Comparison of ENCODE assay signal across 12 cellular contexts in genomic region chr7:150376560-150376959, GRCh38. TPM values are rescaled to one million over a fixed set of nuclear protein-coding genes. Genes with fewer than 3 reads are reported as not detected.
A peak's percentile ranks its signal among the peaks of the same experiment; 100 is the strongest.
DNase-seq lines count a peak whose midpoint lies in the region; ATAC-seq, FAIRE-seq and TF ChIP-seq lines count a peak whose summit lies in the region.
"Had no signal": no experiment of that assay in that cellular context is flagged by ENCODE, and none has a peak within 500 bp of the region (broad histone marks: within the 10 kb centered on the region; RNA-seq: fewer than 3 reads in every experiment).

No MANE protein-coding gene starts in this region.

- H3K79me2 ChIP-seq in GM12878 (ENCODE audit: control insufficient read depth, insufficient read depth, low read length): peaks cover 56% of the 10 kb centered on the region

- no peaks in the 10 kb centered on the region for H3K9me3 ChIP-seq in GM12878 (replicated peaks; ENCODE audit: control insufficient read depth, insufficient read depth, low read length)
- H3K9me3 ChIP-seq: adrenal gland had no signal

- intact Hi-C loops in GM12878 (cut with micrococcal nuclease; ENCODE audit: unreplicated experiment): loop anchor here (5.0 kb wide), 1 partner anchor 291 kb away; no protein-coding TSS in a partner anchor

- H3K27ac Mint-ChIP-seq in nephron progenitor cell: peak overlapping the region; percentile 73

- POLR2A ChIA-PET in GM12878 (lab: Charles Lee): interaction anchor here (1.0 to 6.2 kb wide), 8 partner anchors 7 to 57 kb away, joined by 3 to 89 read pairs (median 6); partner anchors contain the start of gene REPIN1

- TF ChIP-seq POLR2A in GM19099 (IDR thresholded peaks at IDR 0.05; ENCODE audit: extremely low read depth, insufficient read length, low read depth): peak; percentile 39
- TF ChIP-seq POLR2A in GM12878 (IDR thresholded peaks at IDR 0.05; ENCODE audit: low read depth, low read length): peak; percentile 15; the same call in 1 of the 2 replicates

- no peak for FAIRE-seq in GM12878 (lab: Jason Lieb, UNC)

- H3K27ac ChIP-seq in GM12878 (ENCODE audit: control insufficient read depth, insufficient read depth): peak overlapping the region; percentile 97

- H3K4me3 ChIP-seq in GM12878: no peak overlapping the region
- H3K4me3 ChIP-seq: adrenal gland had no signal

- peaks cover 58% of the 10 kb centered on the region for H3K4me1 ChIP-seq in GM12878 (ENCODE audit: control insufficient read depth, insufficient read depth, low read length)

- no peak overlapping the region for H3K4me3 Mint-ChIP-seq in nephron progenitor cell

- H3K27me3 ChIP-seq in GM12878 (replicated peaks in 1 of 2; ENCODE audit: control insufficient read depth in 2 of 2, insufficient read depth in 2 of 2, low read length in 1 of 2): no peaks in the 10 kb centered on the region
- H3K27me3 ChIP-seq: adrenal gland had no signal

- SMC1A ChIA-PET in GM12878 (lab: Charles Lee; ENCODE audit: uncharacterized antibody, unreplicated experiment): interaction anchor here (0.8 to 3.0 kb wide), 10 partner anchors 9 to 57 kb away, joined by 3 to 41 read pairs (median 12); partner anchors contain the start of gene REPIN1

- BruUV-seq in GM12878 (replicated peaks; lab: Mats Ljungman, UMichigan): no TSS peak

- peak overlapping the region; percentile 60 for H3K4me2 ChIP-seq in GM12878 (ENCODE audit: control insufficient read depth, insufficient read depth)

- no peaks in the 10 kb centered on the region; the same call in 1 of the 2 replicates for H4K20me1 ChIP-seq in GM12878 (ENCODE audit: control insufficient read depth, insufficient read depth)

- H3K36me3 Mint-ChIP-seq in nephron progenitor cell (ENCODE audit: low read depth): peaks cover 25% of the 10 kb centered on the region

- DNase-seq in CD1c-positive myeloid dendritic cell (ENCODE audit: extremely low spot score): peak; percentile 27
- no peak for DNase-seq in GM12878 (ENCODE audit: low read depth, low spot score)
- no peak for DNase-seq in nephron progenitor cell
- DNase-seq in NCI-H1105 treated with DMSO at 0.1 percent for 48 hours (lab: John Stamatoyannopoulos, UW): no peak
- DNase-seq in stimulated activated naive CD4-positive, alpha-beta T cell treated with Interleukin-2 at 50 U/mL for 16 hours (lab: John Stamatoyannopoulos, UW): no peak
- DNase-seq: DMS 273 treated with DMSO at 0.1 percent for 48 hours, NCI-H146 had no signal

- TF ChIP-seq CTCF in GM12878 (IDR thresholded peaks at IDR 0.05 in 2 of 3, conservative IDR thresholded peaks at IDR 0.05 in 1 of 3; ENCODE audit: control insufficient read depth in 2 of 3, extremely low read depth in 1 of 3, insufficient read depth in 1 of 3, low read depth in 3 of 3, low read length in 3 of 3): no peak
- TF ChIP-seq CTCF in nephron progenitor cell (IDR thresholded peaks at IDR 0.05): no peak

- RAD21 ChIA-PET in GM12878 (lab: Charles Lee; ENCODE audit: unreplicated experiment): interaction anchor here (1.1 to 2.2 kb wide), 7 partner anchors 8 to 309 kb away, joined by 3 to 45 read pairs (median 7); partner anchors contain the start of genes GIMAP2 and REPIN1

- WGBS in GM12878 (ENCODE audit: insufficient coverage, insufficient replicate concordance, low lambda C conversion rate, missing lambda C conversion rate): 59% methylated on average over 6 of the region's 6 CpGs

- in situ Hi-C loops in GM12878 (cut with MboI): no loop called here

- H3K4me1 Mint-ChIP-seq in nephron progenitor cell: peaks cover 72% of the 10 kb centered on the region

- H2AFZ ChIP-seq in GM12878 (ENCODE audit: control insufficient read depth, low read depth, low read length): no peak overlapping the region

- H3K27me3 Mint-ChIP-seq in nephron progenitor cell (ENCODE audit: low read depth, poor library complexity): peaks cover 8% of the 10 kb centered on the region

- peaks cover 6 to 12% of the 10 kb centered on the region in 2 experiments; a peak in 2 of 4 replicates for H3K36me3 ChIP-seq in GM12878 (ENCODE audit: control insufficient read depth in 2 of 2, insufficient read depth in 2 of 2, low read length in 1 of 2)

- no peak for TF ChIP-seq RAD21 in GM12878 (IDR thresholded peaks at IDR 0.05; ENCODE audit: insufficient read depth, low read depth, low read length)

- H3K9ac ChIP-seq in GM12878 (ENCODE audit: control insufficient read depth, insufficient read depth, low read length): peak overlapping the region; percentile 11; the same call in 1 of the 2 replicates

- no peak for ATAC-seq in GM12878
- no peak for ATAC-seq in HG03432 (IDR thresholded peaks at IDR 0.05; ENCODE audit: unreplicated experiment)
- no peak for ATAC-seq in GM21447 (IDR thresholded peaks at IDR 0.05; ENCODE audit: unreplicated experiment)

- no peaks in the 10 kb centered on the region for H3K9me3 Mint-ChIP-seq in nephron progenitor cell

- no peak for TF ChIP-seq EP300 in GM12878 (IDR thresholded peaks at IDR 0.05; ENCODE audit: borderline replicate concordance in 1 of 2, control insufficient read depth in 1 of 2, low read depth in 2 of 2, low read length in 2 of 2)

- CTCF ChIA-PET in GM12878 (lab: Yijun Ruan, JAX): interaction anchor here (1.9 to 2.2 kb wide), 3 partner anchors 16 to 29 kb away, joined by 5 to 18 read pairs (median 13); a partner anchor contains a TSS

RNA-seq across cellular contexts. Expression of gene ZNF775, which starts 2.6 kb away (rescaled TPM):
- total RNA-seq in GM12878 (2013; cell fraction: nucleolus; rRNA removed): 7.9 and 10.6 TPM in 2 replicates
- 7.2 and 11.0 TPM in 2 replicates for total RNA-seq in GM12878 (2014; rRNA removed)
- 2.3 and 2.8 TPM in 2 replicates for total RNA-seq in GM12878 (2014; rRNA removed; fragmentation: Illumina TruSeq; extraction: Trizol)
- total RNA-seq in GM12878 (2021): 12.1 and 14.3 TPM in 2 replicates
- 1.1 TPM for polyA plus RNA-seq in GM12878 (2011; ENCODE audit: low read depth)
- 1.8 and 3.6 TPM in 2 replicates for polyA plus RNA-seq in GM12878 (2011; rRNA removed)
- polyA plus RNA-seq in GM12878 (2011; cell fraction: cytosol; rRNA removed): 3.6 and 8.5 TPM in 2 replicates
- 9.0 and 11.2 TPM in 2 replicates for polyA plus RNA-seq in GM12878 (2011; cell fraction: nucleus; rRNA removed)
- polyA plus RNA-seq in GM12878 (2012): 5.9 and 7.2 TPM in 2 replicates
- 0.32 and 0.71 TPM in 2 replicates for polyA plus RNA-seq in GM12878 (2014; fragmentation: Illumina TruSeq; extraction: Trizol)
- polyA plus RNA-seq in GM12878 (2014; fragmentation: Nextera tagmentation; extraction: Ambion mirVana): under 1 TPM; 0.05 to 0.46 TPM
- 9.7 and 11.8 TPM in 2 replicates for polyA plus RNA-seq in GM12878 (2014; rRNA removed)
- 1 to 10 TPM in 1 of 2 experiments, under 1 TPM in 1; 0.62 to 1.4 TPM for polyA plus RNA-seq in GM12878 (2016; fragmentation: Nextera tagmentation; extraction: Ambion mirVana)
- 1.1 and 3.0 TPM in 2 replicates for polyA minus RNA-seq in GM12878 (2011; rRNA and poly(A)+ RNA removed)
- polyA minus RNA-seq in GM12878 (2011; cell fraction: cytosol; rRNA and poly(A)+ RNA removed): 3.5 and 5.1 TPM in 2 replicates
- polyA minus RNA-seq in GM12878 (2011; cell fraction: nucleus; rRNA and poly(A)+ RNA removed): 2.3 and 4.7 TPM in 2 replicates

RNA-seq across cellular contexts. Expression of gene REPIN1, which starts 7.9 kb away (rescaled TPM):
- 152 and 192 TPM in 2 replicates for total RNA-seq in GM12878 (2013; cell fraction: nucleolus; rRNA removed)
- total RNA-seq in GM12878 (2014; rRNA removed) (111 and 122 TPM in 2 replicates), GM12878 (2014; rRNA removed; fragmentation: Illumina TruSeq; extraction: Trizol) (32.1 and 38.7 TPM in 2 replicates), GM12878 (2021) (161 and 172 TPM in 2 replicates)
- 43.7 TPM for polyA plus RNA-seq in GM12878 (2011; ENCODE audit: low read depth)
- polyA plus RNA-seq in GM12878 (2011; rRNA removed) (56.3 and 88.0 TPM in 2 replicates), GM12878 (2014; fragmentation: Illumina TruSeq; extraction: Trizol) (22.3 and 47.3 TPM in 2 replicates), GM12878 (2014; fragmentation: Nextera tagmentation; extraction: Ambion mirVana) (10 to 100 TPM in 1 of 2 experiments, 1 to 10 TPM in 1; 5.1 to 12.6 TPM), GM12878 (2014; rRNA removed) (139 and 159 TPM in 2 replicates), GM12878 (2016; fragmentation: Nextera tagmentation; extraction: Ambion mirVana) (10 to 100 TPM; 66.4 to 87.4 TPM)
- polyA plus RNA-seq in GM12878 (2011; cell fraction: cytosol; rRNA removed): 135 and 158 TPM in 2 replicates
- polyA plus RNA-seq in GM12878 (2011; cell fraction: nucleus; rRNA removed): 309 and 343 TPM in 2 replicates
- 96.5 and 107 TPM in 2 replicates for polyA plus RNA-seq in GM12878 (2012)
- 40.9 and 86.3 TPM in 2 replicates for polyA minus RNA-seq in GM12878 (2011; rRNA and poly(A)+ RNA removed)
- polyA minus RNA-seq in GM12878 (2011; cell fraction: cytosol; rRNA and poly(A)+ RNA removed): 35.8 and 41.2 TPM in 2 replicates
- polyA minus RNA-seq in GM12878 (2011; cell fraction: nucleus; rRNA and poly(A)+ RNA removed): 59.8 and 89.9 TPM in 2 replicates

RNA-seq across cellular contexts. Expression of gene RARRES2, which starts 35.1 kb away (rescaled TPM):
- not detected in 2 replicates for total RNA-seq in GM12878 (2013; cell fraction: nucleolus; rRNA removed)
- 0.23 and 0.33 TPM in 2 replicates for total RNA-seq in GM12878 (2014; rRNA removed)
- total RNA-seq in GM12878 (2014; rRNA removed; fragmentation: Illumina TruSeq; extraction: Trizol): not detected in 2 replicates
- 0.96 and 2.2 TPM in 2 replicates for total RNA-seq in GM12878 (2021)
- 1.8 TPM for polyA plus RNA-seq in GM12878 (2011; ENCODE audit: low read depth)
- not detected in 2 replicates for polyA plus RNA-seq in GM12878 (2011; rRNA removed)
- polyA plus RNA-seq in GM12878 (2011; cell fraction: cytosol; rRNA removed): not detected in 2 replicates
- not detected in 2 replicates for polyA plus RNA-seq in GM12878 (2011; cell fraction: nucleus; rRNA removed)
- 1.9 and 2.2 TPM in 2 replicates for polyA plus RNA-seq in GM12878 (2012)
- polyA plus RNA-seq in GM12878 (2014; fragmentation: Illumina TruSeq; extraction: Trizol): 0.29 TPM in 1 of 2 replicates, not detected in the other
- under 1 TPM in 1 of 2 experiments, not detected in 1; 0.13 TPM for polyA plus RNA-seq in GM12878 (2014; fragmentation: Nextera tagmentation; extraction: Ambion mirVana)
- polyA plus RNA-seq in GM12878 (2014; rRNA removed): 0.18 and 0.41 TPM in 2 replicates
- under 1 TPM; 0.40 to 1.00 TPM for polyA plus RNA-seq in GM12878 (2016; fragmentation: Nextera tagmentation; extraction: Ambion mirVana)
- polyA minus RNA-seq in GM12878 (2011; rRNA and poly(A)+ RNA removed): not detected in 2 replicates
- polyA minus RNA-seq in GM12878 (2011; cell fraction: cytosol; rRNA and poly(A)+ RNA removed): not detected in 2 replicates
- not detected in 2 replicates for polyA minus RNA-seq in GM12878 (2011; cell fraction: nucleus; rRNA and poly(A)+ RNA removed)
- total RNA-seq: mononuclear cell had no signal

RNA-seq across cellular contexts. Expression of gene ACTR3C, which starts 53.2 kb away (rescaled TPM):
- total RNA-seq in GM12878 (2013; cell fraction: nucleolus; rRNA removed): 55.8 and 61.6 TPM in 2 replicates
- 8.6 and 8.9 TPM in 2 replicates for total RNA-seq in GM12878 (2014; rRNA removed)
- 6.1 and 6.3 TPM in 2 replicates for total RNA-seq in GM12878 (2014; rRNA removed; fragmentation: Illumina TruSeq; extraction: Trizol)
- total RNA-seq in GM12878 (2021): 3.5 and 6.5 TPM in 2 replicates
- polyA plus RNA-seq in GM12878 (2011; ENCODE audit: low read depth): 2.2 TPM
- polyA plus RNA-seq in GM12878 (2011; rRNA removed): 7.4 and 8.6 TPM in 2 replicates
- polyA plus RNA-seq in GM12878 (2011; cell fraction: cytosol; rRNA removed): 3.3 and 4.1 TPM in 2 replicates
- polyA plus RNA-seq in GM12878 (2011; cell fraction: nucleus; rRNA removed): 11.1 and 14.7 TPM in 2 replicates
- polyA plus RNA-seq in GM12878 (2012): 1.7 and 2.2 TPM in 2 replicates
- 3.3 and 3.4 TPM in 2 replicates for polyA plus RNA-seq in GM12878 (2014; fragmentation: Illumina TruSeq; extraction: Trizol)
- polyA plus RNA-seq in GM12878 (2014; fragmentation: Nextera tagmentation; extraction: Ambion mirVana): 1 to 10 TPM; 2.0 to 2.7 TPM
- 5.3 and 5.6 TPM in 2 replicates for polyA plus RNA-seq in GM12878 (2014; rRNA removed)
- 10 to 100 TPM in 1 of 2 experiments, 1 to 10 TPM in 1; 6.6 to 10.2 TPM for polyA plus RNA-seq in GM12878 (2016; fragmentation: Nextera tagmentation; extraction: Ambion mirVana)
- polyA minus RNA-seq in GM12878 (2011; rRNA and poly(A)+ RNA removed): 21.7 and 27.0 TPM in 2 replicates
- 8.3 and 8.6 TPM in 2 replicates for polyA minus RNA-seq in GM12878 (2011; cell fraction: cytosol; rRNA and poly(A)+ RNA removed)
- polyA minus RNA-seq in GM12878 (2011; cell fraction: nucleus; rRNA and poly(A)+ RNA removed): 69.0 and 127 TPM in 2 replicates

RNA-seq across cellular contexts. Expression of gene LRRC61, which starts 53.4 kb away (rescaled TPM):
- 16.2 and 18.9 TPM in 2 replicates for total RNA-seq in GM12878 (2013; cell fraction: nucleolus; rRNA removed)
- total RNA-seq in GM12878 (2014; rRNA removed): 26.9 and 32.6 TPM in 2 replicates
- total RNA-seq in GM12878 (2014; rRNA removed; fragmentation: Illumina TruSeq; extraction: Trizol): 6.9 and 9.2 TPM in 2 replicates
- 28.9 and 31.1 TPM in 2 replicates for total RNA-seq in GM12878 (2021)
- 6.5 TPM for polyA plus RNA-seq in GM12878 (2011; ENCODE audit: low read depth)
- 9.6 and 16.3 TPM in 2 replicates for polyA plus RNA-seq in GM12878 (2011; rRNA removed)
- polyA plus RNA-seq in GM12878 (2011; cell fraction: cytosol; rRNA removed): 34.0 and 39.8 TPM in 2 replicates
- polyA plus RNA-seq in GM12878 (2011; cell fraction: nucleus; rRNA removed): 16.1 and 23.6 TPM in 2 replicates
- 14.1 and 17.4 TPM in 2 replicates for polyA plus RNA-seq in GM12878 (2012)
- 3.6 and 5.9 TPM in 2 replicates for polyA plus RNA-seq in GM12878 (2014; fragmentation: Illumina TruSeq; extraction: Trizol)
- polyA plus RNA-seq in GM12878 (2014; fragmentation: Nextera tagmentation; extraction: Ambion mirVana): 1 to 10 TPM; 1.4 to 2.5 TPM
- 27.3 and 32.4 TPM in 2 replicates for polyA plus RNA-seq in GM12878 (2014; rRNA removed)
- 10 to 100 TPM; 44.9 to 54.2 TPM for polyA plus RNA-seq in GM12878 (2016; fragmentation: Nextera tagmentation; extraction: Ambion mirVana)
- polyA minus RNA-seq in GM12878 (2011; rRNA and poly(A)+ RNA removed): 19.7 and 23.8 TPM in 2 replicates
- polyA minus RNA-seq in GM12878 (2011; cell fraction: cytosol; rRNA and poly(A)+ RNA removed): 18.7 and 22.9 TPM in 2 replicates
- polyA minus RNA-seq in GM12878 (2011; cell fraction: nucleus; rRNA and poly(A)+ RNA removed): 5.9 and 13.7 TPM in 2 replicates
